ENCODE assay signal across 31 cellular contexts in genomic region chr4:7554885-7555284, GRCh38.
DNase-seq lines count a peak whose midpoint lies in the region; ATAC-seq and TF ChIP-seq lines count a peak whose summit lies in the region.
"Had no signal": no experiment of that assay in that cellular context is flagged by ENCODE, and none has a peak within 500 bp of the region (broad histone marks: within the 10 kb centered on the region; RNA-seq: fewer than 3 reads in every experiment).

No MANE protein-coding gene starts in this region.

- no peak overlapping the region for H4K8ac ChIP-seq in H9 (replicated peaks; ENCODE audit: insufficient read length, low read depth, low read length)

- H4K20me1 ChIP-seq in H9 (ENCODE audit: control insufficient read depth, insufficient read depth, insufficient read length) = no peaks in the 10 kb centered on the region
- H4K20me1 ChIP-seq: BLaER1 had no signal

- H3K9ac ChIP-seq in H9 (ENCODE audit: extremely low read depth, insufficient read length, low read length) = no peak overlapping the region
- H3K9ac ChIP-seq: BLaER1 had no signal

- H3K27ac ChIP-seq in H9 (ENCODE audit: insufficient read length, low read depth, low read length) = no peak overlapping the region
- H3K27ac ChIP-seq in VCaP = no peak overlapping the region
- H3K27ac ChIP-seq: BLaER1, brain microvascular endothelial cell, lower lobe of right lung, PC-9 had no signal

- H3K79me1 ChIP-seq in H9 (ENCODE audit: insufficient read depth, low read depth, low read length, poor library complexity, severe bottlenecking) = no peaks in the 10 kb centered on the region

- no peak overlapping the region for H4K91ac ChIP-seq in H9 (ENCODE audit: insufficient read length, low read depth, low read length)

- peaks cover 6 to 14% (median 6%) of the 10 kb centered on the region in 3 experiments for H3K36me3 Mint-ChIP-seq in H9 (ENCODE audit: insufficient read depth in 1 of 3, low read depth in 3 of 3)
- peaks cover 6% of the 10 kb centered on the region for H3K36me3 Mint-ChIP-seq in activated CD8-positive, alpha-beta memory T cell treated with anti-CD3 and anti-CD28 coated beads, Interleukin-2, amount 10 ng/mL, durations not matched to agents 7 days and 5 days

- no peak overlapping the region for H3K4me3 ChIP-seq in BE2C (ENCODE audit: low read depth, low read length)
- H3K4me3 ChIP-seq: BLaER1, lower lobe of right lung, PC-9 had no signal

- DNase-seq in BE2C = no peak
- no peak for DNase-seq in H9
- peak; percentile 70 for DNase-seq in iPS-NIHi7 (ENCODE audit: extremely low spot score)
- no peak for DNase-seq in mucosa of gallbladder (ENCODE audit: low spot score)
- no peak for DNase-seq in activated CD8-positive, alpha-beta memory T cell treated with anti-CD3 and anti-CD28 coated beads, Interleukin-2, amount 10 ng/mL, durations not matched to agents 7 days and 5 days
- DNase-seq in KBM-7 = no peak
- DNase-seq: ACHN; activated B cell treated with CpG ODN at 0.5 μM for 24 hours; activated CD4-positive, alpha-beta T cell treated with anti-CD3 and anti-CD28 coated beads, Interleukin-2, amount 50 U/mL, for 1 hour; activated naive CD4-positive, alpha-beta T cell treated with anti-CD3 and anti-CD28 coated beads for 36 hours; activated T-cell treated with anti-CD3 and anti-CD28 coated beads, Interleukin-2, amount 50 U/mL, for 48 hours; brain microvascular endothelial cell; DMS79 treated with DMSO at 0.1 percent for 48 hours; effector CD4-positive, alpha-beta T cell; glutamatergic neuron; IMR-90; lower lobe of right lung; NCI-H2029; NCI-H446 treated with DMSO at 0.1 percent for 48 hours; NK-92 treated with Interleukin-12 subunit alpha and Interleukin-12 subunit beta, amount 100 ng/mL, for 24 hours; PC-9; Right ventricle myocardium superior; stimulated activated CD4-positive, alpha-beta T cell treated with anti-CD3 and anti-CD28 coated beads, Interleukin-12 subunit alpha, Interleukin-12 subunit beta, amount 100 ng/mL, for 4 hours; stimulated activated CD4-positive, alpha-beta T cell treated with anti-CD3 and anti-CD28 coated beads, Interleukin-4, amount 100 ng/mL, for 1 hour; T1000 had no signal

- H3K14ac ChIP-seq in H9 (ENCODE audit: insufficient read depth, low read length) = no peak overlapping the region

- H4K5ac ChIP-seq in H9 (ENCODE audit: insufficient read length, low read depth, low read length) = no peak overlapping the region

- H2BK15ac ChIP-seq in H9 (ENCODE audit: low read depth, low read length) = no peak overlapping the region

- H3K36me3 ChIP-seq in BE2C = no peaks in the 10 kb centered on the region
- H3K36me3 ChIP-seq: brain microvascular endothelial cell, lower lobe of right lung had no signal

- H2AK5ac ChIP-seq in H9 (ENCODE audit: insufficient read length, low read length) = no peak overlapping the region

- H3K18ac ChIP-seq in H9 (ENCODE audit: insufficient read length, low read depth, low read length) = no peak overlapping the region

- no peak overlapping the region for H2AFZ ChIP-seq in H9 (ENCODE audit: low read length)
- H2AFZ ChIP-seq: PC-9 had no signal

- no peak overlapping the region for H3K56ac ChIP-seq in H9 (ENCODE audit: insufficient read length, low read depth, low read length)

- H2BK20ac ChIP-seq in H9 (ENCODE audit: low read depth, low read length, poor library complexity, severe bottlenecking) = no peak overlapping the region

- H3K27me3 ChIP-seq in BE2C (no peaks in the 10 kb centered on the region), H9 (ENCODE audit: insufficient read depth, low read length) (no peaks in the 10 kb centered on the region)
- H3K27me3 ChIP-seq: BLaER1, brain microvascular endothelial cell had no signal

- no peak overlapping the region for H2BK12ac ChIP-seq in H9 (ENCODE audit: insufficient read length, low read depth, low read length)

- H3K4me3 Mint-ChIP-seq in H9 = no peak overlapping the region
- no peak overlapping the region for H3K4me3 Mint-ChIP-seq in activated CD8-positive, alpha-beta memory T cell treated with anti-CD3 and anti-CD28 coated beads, Interleukin-2, amount 10 ng/mL, durations not matched to agents 7 days and 5 days
- H3K4me3 Mint-ChIP-seq: activated B cell treated with CpG ODN at 0.5 μM for 24 hours; activated naive CD4-positive, alpha-beta T cell treated with anti-CD3 and anti-CD28 coated beads for 36 hours; neural crest cell; type B pancreatic cell had no signal

- H2BK120ac ChIP-seq in H9 (ENCODE audit: low read depth, low read length, poor library complexity, severe bottlenecking) = no peak overlapping the region

- in situ Hi-C loops in KBM-7 (cut with MboI; ENCODE audit: low pct_unique_long_range_greater_than_20kb, low sequenced_read_pairs) = no loop called here

- TF ChIP-seq CTCF in BE2C (IDR thresholded peaks at IDR 0.05; ENCODE audit: low read depth, low read length) (peak; percentile 15; the same call in 1 of the 2 replicates), H9 (conservative IDR thresholded peaks at IDR 0.05) (peak; percentile 57), VCaP (conservative IDR thresholded peaks at IDR 0.05) (peak; percentile 63)

- H3K79me2 ChIP-seq in H9 (ENCODE audit: insufficient read depth, low read length) = no peaks in the 10 kb centered on the region

- H3K9me3 ChIP-seq in BE2C (peaks cover 6% of the 10 kb centered on the region; the same call in 1 of the 2 replicates), H9 (ENCODE audit: control insufficient read depth, low read depth, low read length) (peaks cover 15% of the 10 kb centered on the region)

- H2BK5ac ChIP-seq in H9 (ENCODE audit: insufficient read length, low read length) = no peak overlapping the region

- H3T11ph ChIP-seq in H9 (ENCODE audit: low read length) = no peak overlapping the region

- WGBS in H9 (ENCODE audit: extremely low coverage, insufficient read length, low lambda C conversion rate) = no CpG with 5 or more reads among the region's 3 CpGs

- H3K4ac ChIP-seq in H9 (ENCODE audit: low read depth, low read length) = no peak overlapping the region

- H3K4me2 ChIP-seq in H9 (ENCODE audit: insufficient read depth, insufficient read length, low read length) = no peak overlapping the region
- H3K4me2 ChIP-seq: BLaER1, PC-9 had no signal

- H3K23me2 ChIP-seq in H9 (ENCODE audit: insufficient read length, low read depth, low read length, poor library complexity, severe bottlenecking) = no peaks in the 10 kb centered on the region

- H3K23ac ChIP-seq in H9 (ENCODE audit: insufficient read length, low read depth, low read length) = no peak overlapping the region

- peaks cover 26 to 29% of the 10 kb centered on the region in 2 experiments for H3K9me3 Mint-ChIP-seq in H9
- peaks cover 29% of the 10 kb centered on the region for H3K9me3 Mint-ChIP-seq in activated CD8-positive, alpha-beta memory T cell treated with anti-CD3 and anti-CD28 coated beads, Interleukin-2, amount 10 ng/mL, durations not matched to agents 7 days and 5 days (ENCODE audit: low read depth)

- no peaks in the 10 kb centered on the region for H3K4me1 ChIP-seq in BE2C
- H3K4me1 ChIP-seq in H9 (ENCODE audit: insufficient read depth, low read length) = no peaks in the 10 kb centered on the region
- H3K4me1 ChIP-seq: BLaER1, lower lobe of right lung had no signal

- CTCF ChIA-PET in activated CD8-positive, alpha-beta memory T cell treated with anti-CD3 and anti-CD28 coated beads, Interleukin-2, amount 10 ng/mL, durations not matched to agents 7 days and 5 days (lab: Charles Lee) = no interaction called here

- H3K27me3 Mint-ChIP-seq in H9 (ENCODE audit: low read depth) = peaks cover 20% of the 10 kb centered on the region
- H3K27me3 Mint-ChIP-seq in activated CD8-positive, alpha-beta memory T cell treated with anti-CD3 and anti-CD28 coated beads, Interleukin-2, amount 10 ng/mL, durations not matched to agents 7 days and 5 days = no peaks in the 10 kb centered on the region
- H3K27me3 Mint-ChIP-seq: activated B cell treated with CpG ODN at 0.5 μM for 24 hours had no signal

- H3K27ac Mint-ChIP-seq in H9 = no peak overlapping the region; a peak in 1 of 7 replicates
- H3K27ac Mint-ChIP-seq in activated CD8-positive, alpha-beta memory T cell treated with anti-CD3 and anti-CD28 coated beads, Interleukin-2, amount 10 ng/mL, durations not matched to agents 7 days and 5 days = no peak overlapping the region
- H3K27ac Mint-ChIP-seq: activated B cell treated with CpG ODN at 0.5 μM for 24 hours; activated naive CD4-positive, alpha-beta T cell treated with anti-CD3 and anti-CD28 coated beads for 36 hours; type B pancreatic cell had no signal

- H3K4me1 Mint-ChIP-seq in H9 = no peaks in the 10 kb centered on the region
- H3K4me1 Mint-ChIP-seq in activated CD8-positive, alpha-beta memory T cell treated with anti-CD3 and anti-CD28 coated beads, Interleukin-2, amount 10 ng/mL, durations not matched to agents 7 days and 5 days = no peaks in the 10 kb centered on the region
- H3K4me1 Mint-ChIP-seq: activated B cell treated with CpG ODN at 0.5 μM for 24 hours, neural crest cell had no signal

- no peak for ATAC-seq in HG03097 (IDR thresholded peaks at IDR 0.05; ENCODE audit: low FRiP score, unreplicated experiment)
- ATAC-seq in activated CD8-positive, alpha-beta memory T cell treated with anti-CD3 and anti-CD28 coated beads, Interleukin-2, amount 10 ng/mL, durations not matched to agents 7 days and 5 days = no peak
- ATAC-seq: lower lobe of right lung, sciatic nerve had no signal
